Comparison of ENCODE assay signal across 19 cellular contexts in genomic region chr1:1146596-1146995, GRCh38. TPM values are rescaled to one million over a fixed set of nuclear protein-coding genes. Genes with fewer than 3 reads are reported as not detected.
"Had no signal": no experiment of that assay in that cellular context is flagged by ENCODE, and none has a peak within 500 bp of the region (broad histone marks: within the 10 kb centered on the region; RNA-seq: fewer than 3 reads in every experiment).

No MANE protein-coding gene starts in this region.

- H3K4me3 ChIP-seq: body of pancreas, gastroesophageal sphincter, lung, tibial artery had no signal

- DNase-seq: activated CD4-positive, alpha-beta memory T cell treated with anti-CD3 and anti-CD28 coated beads, Interleukin-2, amount 10 ng/mL, durations not matched to agents 7 days and 5 days; activated CD4-positive, CD25-positive, alpha-beta regulatory T cell treated with anti-CD3 and anti-CD28 coated beads, Interleukin-2, amount 50 U/mL, for 72 hours; activated CD8-positive, alpha-beta memory T cell treated with anti-CD3 and anti-CD28 coated beads, Interleukin-2, amount 50 U/mL, for 4 hours; activated gamma-delta T cell treated with Interleukin-2 at 50 U/mL for 16 hours; activated T-cell treated with anti-CD3 and anti-CD28 coated beads, Interleukin-2, amount 50 U/mL, for 72 hours; amniotic stem cell; body of pancreas; caudate nucleus; left colon; midbrain; nucleus accumbens; posterior cingulate gyrus; retina; T-helper 9 cell; tibial artery had no signal

- H3K4me3 Mint-ChIP-seq: activated CD4-positive, alpha-beta memory T cell treated with anti-CD3 and anti-CD28 coated beads, Interleukin-2, amount 10 ng/mL, durations not matched to agents 7 days and 5 days; stimulated activated effector memory CD8-positive, alpha-beta T cell treated with anti-CD3 and anti-CD28 coated beads, Interleukin-12 subunit alpha, Interleukin-12 subunit beta, amount 100 ng/mL, for 72 hours had no signal

- H3K36me3 Mint-ChIP-seq: stimulated activated effector memory CD8-positive, alpha-beta T cell treated with anti-CD3 and anti-CD28 coated beads, Interleukin-12 subunit alpha, Interleukin-12 subunit beta, amount 100 ng/mL, for 72 hours had no signal

- H3K27ac Mint-ChIP-seq: activated CD4-positive, alpha-beta memory T cell treated with anti-CD3 and anti-CD28 coated beads, Interleukin-2, amount 10 ng/mL, durations not matched to agents 7 days and 5 days; activated T-cell treated with anti-CD3 and anti-CD28 coated beads, Interleukin-2, amount 50 U/mL, for 72 hours; stimulated activated effector memory CD8-positive, alpha-beta T cell treated with anti-CD3 and anti-CD28 coated beads, Interleukin-12 subunit alpha, Interleukin-12 subunit beta, amount 100 ng/mL, for 72 hours had no signal

- H3K9me3 Mint-ChIP-seq: activated CD4-positive, alpha-beta memory T cell treated with anti-CD3 and anti-CD28 coated beads, Interleukin-2, amount 10 ng/mL, durations not matched to agents 7 days and 5 days; activated T-cell treated with anti-CD3 and anti-CD28 coated beads, Interleukin-2, amount 50 U/mL, for 72 hours; stimulated activated effector memory CD8-positive, alpha-beta T cell treated with anti-CD3 and anti-CD28 coated beads, Interleukin-12 subunit alpha, Interleukin-12 subunit beta, amount 100 ng/mL, for 72 hours had no signal

- H3K27ac ChIP-seq: body of pancreas, gastroesophageal sphincter, tibial artery had no signal

- H3K27me3 ChIP-seq: body of pancreas had no signal

- H3K27me3 Mint-ChIP-seq: activated CD4-positive, alpha-beta memory T cell treated with anti-CD3 and anti-CD28 coated beads, Interleukin-2, amount 10 ng/mL, durations not matched to agents 7 days and 5 days had no signal

- H3K4me1 ChIP-seq: body of pancreas, gastroesophageal sphincter, tibial artery had no signal

- H3K36me3 ChIP-seq: gastroesophageal sphincter, tibial artery had no signal

- H3K9me3 ChIP-seq: body of pancreas, gastroesophageal sphincter, tibial artery had no signal

- ATAC-seq: activated T-cell treated with anti-CD3 and anti-CD28 coated beads, Interleukin-2, amount 50 U/mL, for 72 hours; body of pancreas; gastroesophageal sphincter; left colon; stimulated activated effector memory CD8-positive, alpha-beta T cell treated with anti-CD3 and anti-CD28 coated beads, Interleukin-12 subunit alpha, Interleukin-12 subunit beta, amount 100 ng/mL, for 72 hours had no signal

RNA-seq across cellular contexts. Expression of gene TTLL10, which starts 27.1 kb away (rescaled TPM):
- total RNA-seq: activated CD4-positive, alpha-beta memory T cell treated with anti-CD3 and anti-CD28 coated beads, Interleukin-2, amount 10 ng/mL, durations not matched to agents 7 days and 5 days; myocyte had no signal

RNA-seq across cellular contexts. Expression of gene TNFRSF18, which starts 59.8 kb away (rescaled TPM):
- total RNA-seq: body of pancreas, myocyte had no signal
